ENCODE assay signal across 9 cellular contexts in genomic region chr1:51237313-51237700, GRCh38. TPM values are rescaled to one million over a fixed set of nuclear protein-coding genes. Genes with fewer than 3 reads are reported as not detected.
DNase-seq lines count a peak whose midpoint lies in the region; TF ChIP-seq lines count a peak whose summit lies in the region.
"Had no signal": no experiment of that assay in that cellular context is flagged by ENCODE, and none has a peak within 500 bp of the region (broad histone marks: within the 10 kb centered on the region; RNA-seq: fewer than 3 reads in every experiment).

No MANE protein-coding gene starts in this region.

- no peaks in the 10 kb centered on the region for H3K9me3 Mint-ChIP-seq in nephron progenitor cell
- H3K9me3 Mint-ChIP-seq in activated naive CD4-positive, alpha-beta T cell treated with anti-CD3 and anti-CD28 coated beads for 36 hours, result no peaks in the 10 kb centered on the region

- peaks cover 10% of the 10 kb centered on the region for H3K27me3 Mint-ChIP-seq in nephron progenitor cell (ENCODE audit: low read depth, poor library complexity)
- H3K27me3 Mint-ChIP-seq in activated naive CD4-positive, alpha-beta T cell treated with anti-CD3 and anti-CD28 coated beads for 36 hours (ENCODE audit: low read depth), result no peaks in the 10 kb centered on the region

- H3K4me1 Mint-ChIP-seq in nephron progenitor cell, result peaks cover 20% of the 10 kb centered on the region
- peaks cover 42% of the 10 kb centered on the region for H3K4me1 Mint-ChIP-seq in activated naive CD4-positive, alpha-beta T cell treated with anti-CD3 and anti-CD28 coated beads for 36 hours (ENCODE audit: low read depth)

- no peak overlapping the region for H3K27ac Mint-ChIP-seq in nephron progenitor cell
- H3K27ac Mint-ChIP-seq in activated naive CD4-positive, alpha-beta T cell treated with anti-CD3 and anti-CD28 coated beads for 36 hours, result no peak overlapping the region

- H3K4me3 ChIP-seq in GM12864 (ENCODE audit: low read depth, low read length), result peak overlapping the region; percentile 64
- H3K4me3 ChIP-seq in foreskin fibroblast (ENCODE audit: low read depth in 1 of 2, low read length in 2 of 2), result peak overlapping the region; percentile 98 to 99
- peak overlapping the region; percentile 68 for H3K4me3 ChIP-seq in skeletal muscle cell (ENCODE audit: low read depth, low read length)

- intact Hi-C loops in activated naive CD4-positive, alpha-beta T cell treated with anti-CD3 and anti-CD28 coated beads for 36 hours (cut with micrococcal nuclease), result loop anchor here (1.0 to 5.0 kb wide), 6 partner anchors 60 to 820 kb away; partner anchors contain the start of genes BTF3L4, EPS15, FAF1 and TXNDC12

- CTCF ChIA-PET in activated naive CD4-positive, alpha-beta T cell treated with anti-CD3 and anti-CD28 coated beads for 36 hours (lab: Charles Lee), result interaction anchor here (0.9 to 1.1 kb wide), 2 partner anchors 48 kb away, joined by 3 to 4 read pairs; no protein-coding TSS in a partner anchor

- no peak overlapping the region for H3K4me3 Mint-ChIP-seq in nephron progenitor cell
- H3K4me3 Mint-ChIP-seq in activated naive CD4-positive, alpha-beta T cell treated with anti-CD3 and anti-CD28 coated beads for 36 hours, result no peak overlapping the region

- DNase-seq in GM12864 (ENCODE audit: low read depth) (no peak), RPMI8226 (peak; percentile 25), foreskin fibroblast (no peak), skeletal muscle cell (ENCODE audit: low read depth) (no peak), nephron progenitor cell (no peak), amygdala (lab: John Stamatoyannopoulos, UW) (no peak), H4 (ENCODE audit: low spot score) (no peak)
- no peak for DNase-seq in activated naive CD4-positive, alpha-beta T cell treated with anti-CD3 and anti-CD28 coated beads for 36 hours
- DNase-seq: activated CD4-positive, alpha-beta T cell treated with anti-CD3 and anti-CD28 coated beads for 1 hour had no signal

- no peak for TF ChIP-seq CTCF in GM12864 (IDR thresholded peaks at IDR 0.05; ENCODE audit: low read depth, low read length, missing control alignments)
- no peak for TF ChIP-seq CTCF in foreskin fibroblast (IDR thresholded peaks at IDR 0.05; ENCODE audit: low read depth, low read length)
- no peak for TF ChIP-seq CTCF in nephron progenitor cell (IDR thresholded peaks at IDR 0.05)

- no peaks in the 10 kb centered on the region for H3K36me3 Mint-ChIP-seq in nephron progenitor cell (ENCODE audit: low read depth)
- no peaks in the 10 kb centered on the region for H3K36me3 Mint-ChIP-seq in activated naive CD4-positive, alpha-beta T cell treated with anti-CD3 and anti-CD28 coated beads for 36 hours (ENCODE audit: low read depth)

RNA-seq across cellular contexts. Expression of gene RNF11, which starts 1.2 kb away (rescaled TPM):
- 10 to 100 TPM; 14.9 to 17.7 TPM for total RNA-seq in activated naive CD4-positive, alpha-beta T cell treated with anti-CD3 and anti-CD28 coated beads for 36 hours
- total RNA-seq in H4 (2014; rRNA removed; shearing (Covaris generic)), result 115 and 123 TPM in 2 replicates
